In genomic region chr6:16654703-16655102, GRCh38 we compare ENCODE assay signal across 18 cellular contexts.
DNase-seq lines count a peak whose midpoint lies in the region; ATAC-seq and TF ChIP-seq lines count a peak whose summit lies in the region.
"Had no signal": no experiment of that assay in that cellular context is flagged by ENCODE, and none has a peak within 500 bp of the region (broad histone marks: within the 10 kb centered on the region; RNA-seq: fewer than 3 reads in every experiment).

No MANE protein-coding gene starts in this region.

- H3K27me3 Mint-ChIP-seq in T-helper 2 cell treated with Interferon-gamma antibody and Interleukin-4, amounts not matched to agents 5 μg/mL and 100 μg/mL, for 36 hours (ENCODE audit: low read depth) = no peaks in the 10 kb centered on the region
- no peaks in the 10 kb centered on the region for H3K27me3 Mint-ChIP-seq in effector memory CD8-positive, alpha-beta T cell
- H3K27me3 Mint-ChIP-seq: B cell had no signal

- peak; percentile 44 for DNase-seq in GM12865 (ENCODE audit: low read depth)
- DNase-seq in T-helper 2 cell treated with Interferon-gamma antibody and Interleukin-4, amounts not matched to agents 5 μg/mL and 100 μg/mL, for 36 hours (ENCODE audit: low spot score) = no peak
- DNase-seq in effector memory CD8-positive, alpha-beta T cell = peak; percentile 17 to 39 (median 18)
- no peak for DNase-seq in NCI-H2171 (lab: John Stamatoyannopoulos, UW)
- DNase-seq in OCI-M1 (lab: John Stamatoyannopoulos, UW) = no peak
- no peak for DNase-seq in NK-92 (lab: John Stamatoyannopoulos, UW; ENCODE audit: unreplicated experiment)
- DNase-seq: activated gamma-delta T cell treated with Interleukin-2 at 50 U/mL for 16 hours; brain microvascular endothelial cell; DMS 273 treated with DMSO at 0.1 percent for 48 hours; HCEC 1CT; heart left ventricle; kidney glomerular epithelial cell; NCI-H1048; NK-92 treated with Interleukin-12 subunit alpha and Interleukin-12 subunit beta, amount 100 ng/mL, for 24 hours; stimulated activated CD4-positive, alpha-beta T cell treated with anti-CD3 and anti-CD28 coated beads, Interleukin-1b, Interleukin-23, amount 100 ng/mL, for 48 hours had no signal

- no peaks in the 10 kb centered on the region for H3K9me3 Mint-ChIP-seq in T-helper 2 cell treated with Interferon-gamma antibody and Interleukin-4, amounts not matched to agents 5 μg/mL and 100 μg/mL, for 36 hours
- no peaks in the 10 kb centered on the region for H3K9me3 Mint-ChIP-seq in effector memory CD8-positive, alpha-beta T cell

- H3K36me3 Mint-ChIP-seq in T-helper 2 cell treated with Interferon-gamma antibody and Interleukin-4, amounts not matched to agents 5 μg/mL and 100 μg/mL, for 36 hours (ENCODE audit: low read depth) = peaks cover 57% of the 10 kb centered on the region
- peaks cover 25% of the 10 kb centered on the region for H3K36me3 Mint-ChIP-seq in effector memory CD8-positive, alpha-beta T cell (ENCODE audit: insufficient read depth)

- no peak for TF ChIP-seq CTCF in GM12865 (IDR thresholded peaks at IDR 0.05; ENCODE audit: insufficient read depth, low read depth, low read length, missing control alignments)

- peak overlapping the region; percentile 92 for H3K27ac Mint-ChIP-seq in T-helper 2 cell treated with Interferon-gamma antibody and Interleukin-4, amounts not matched to agents 5 μg/mL and 100 μg/mL, for 36 hours
- H3K27ac Mint-ChIP-seq in effector memory CD8-positive, alpha-beta T cell = peak overlapping the region; percentile 95
- H3K27ac Mint-ChIP-seq: B cell had no signal

- peak; percentile 40 for ATAC-seq in GM21737 (IDR thresholded peaks at IDR 0.05; ENCODE audit: unreplicated experiment)
- peak; percentile 70 for ATAC-seq in effector memory CD8-positive, alpha-beta T cell (replicated peaks)
- ATAC-seq: heart left ventricle had no signal

- peaks cover 82% of the 10 kb centered on the region for H3K4me1 Mint-ChIP-seq in T-helper 2 cell treated with Interferon-gamma antibody and Interleukin-4, amounts not matched to agents 5 μg/mL and 100 μg/mL, for 36 hours (ENCODE audit: low read depth)
- peaks cover 64 to 71% of the 10 kb centered on the region in 2 donors for H3K4me1 Mint-ChIP-seq in effector memory CD8-positive, alpha-beta T cell (ENCODE audit: low read depth in 2 of 2)

- no peak overlapping the region for H3K4me3 ChIP-seq in GM12865 (ENCODE audit: low read depth, low read length)
- H3K4me3 ChIP-seq: heart left ventricle, right atrium auricular region had no signal

- peak overlapping the region; percentile 69 for H3K4me3 Mint-ChIP-seq in T-helper 2 cell treated with Interferon-gamma antibody and Interleukin-4, amounts not matched to agents 5 μg/mL and 100 μg/mL, for 36 hours
- peak overlapping the region; percentile 74 to 77 for H3K4me3 Mint-ChIP-seq in effector memory CD8-positive, alpha-beta T cell
- H3K4me3 Mint-ChIP-seq: B cell had no signal

Comparison
In these comparisons a context has a peak if more than half of its experiments do, and no peak if none do; other contexts are left out.
1. DNase-seq: peak in GM12865 (single experiment) and effector memory CD8-positive, alpha-beta T cell (3 of 3); none in T-helper 2 cell treated with Interferon-gamma antibody and Interleukin-4, amounts not matched to agents 5 μg/mL and 100 μg/mL, for 36 hours (single experiment), NCI-H2171 (single experiment), OCI-M1 (single experiment) and NK-92 (single experiment).